8 cellular contexts compared by ENCODE assay signal in the genomic region with DNA sequence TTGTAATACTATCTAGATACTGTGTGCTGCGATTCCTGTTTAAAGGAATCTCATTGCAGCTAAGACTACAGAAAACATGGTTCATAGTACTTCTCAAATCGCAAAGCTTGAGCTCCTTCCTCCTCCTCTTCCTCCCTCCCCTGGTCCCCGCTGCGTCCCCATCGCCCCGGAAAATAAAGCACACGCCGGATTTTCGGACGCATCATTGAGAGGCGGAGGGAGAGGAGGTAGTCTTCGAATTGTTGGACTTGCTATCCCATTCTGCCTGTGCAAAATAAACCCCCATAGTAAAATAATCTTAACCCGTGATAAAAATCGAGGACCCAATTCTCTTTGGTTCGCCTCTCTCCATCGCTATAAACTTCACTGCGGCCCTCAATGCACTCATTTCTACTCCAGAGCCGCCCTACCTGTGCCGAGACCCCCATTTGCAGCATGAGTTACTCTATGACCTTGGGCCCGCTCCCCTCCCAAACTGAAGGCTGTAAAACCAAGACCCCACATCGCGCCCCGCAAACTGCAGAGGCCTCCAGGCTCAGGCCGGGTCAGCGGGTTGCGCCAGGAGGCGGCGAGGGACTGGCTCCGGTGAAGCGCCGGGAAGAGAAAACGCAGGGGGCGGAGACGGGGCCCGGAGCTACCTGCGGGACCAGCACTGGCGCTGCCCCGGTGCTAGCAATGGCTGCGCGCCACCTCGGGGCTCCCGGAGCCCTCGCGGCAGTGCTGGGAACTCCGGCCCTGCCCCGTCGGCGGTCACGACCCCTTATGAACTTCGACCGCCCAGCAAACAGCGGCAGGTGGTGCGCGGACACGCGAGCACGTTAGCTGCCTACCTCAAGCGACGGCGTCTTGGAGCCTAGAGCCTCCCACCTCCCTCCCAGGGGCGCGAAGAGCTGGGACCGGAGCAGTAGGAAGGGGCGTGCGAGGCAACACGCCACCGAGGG. TPM values are rescaled to one million over a fixed set of nuclear protein-coding genes. Genes with fewer than 3 reads are reported as not detected.
DNase-seq lines count a peak whose midpoint lies in the region; ATAC-seq, FAIRE-seq and TF ChIP-seq lines count a peak whose summit lies in the region.

No MANE protein-coding gene starts in this region.

- H4K20me1 ChIP-seq in OCI-LY3 (ENCODE audit: insufficient read depth, low read length), result peaks cover 11% of the 10 kb centered on the region; the same call in 1 of the 2 replicates

- H3K27me3 ChIP-seq in OCI-LY3 (ENCODE audit: low read depth, low read length), result no peaks in the 10 kb centered on the region
- H3K27me3 ChIP-seq in small intestine (ENCODE audit: control insufficient read depth in 2 of 2, insufficient read depth in 2 of 2, low read length in 2 of 2), result no peaks in the 10 kb centered on the region

- in situ Hi-C loops in T47D (cut with HindIII; ENCODE audit: low pct_unique_long_range_greater_than_20kb, low sequenced_read_pairs), result no loop called here

- no peak for TF ChIP-seq CTCF in OCI-LY3 (IDR thresholded peaks at IDR 0.05; ENCODE audit: low read depth, low read length)

- H3K9ac ChIP-seq in OCI-LY3 (ENCODE audit: low read length), result peak overlapping the region; percentile 97

- H3K9me3 ChIP-seq in OCI-LY3 (ENCODE audit: insufficient read depth, low read length) (no peaks in the 10 kb centered on the region), small intestine (ENCODE audit: control insufficient read depth, low read depth) (no peaks in the 10 kb centered on the region)

- DNase-seq in Daoy (ENCODE audit: low read depth) (peak; percentile 9), GM19239 (ENCODE audit: insufficient read length, low spot score) (peak; percentile 54), T47D (ENCODE audit: low read depth in 1 of 2, low spot score in 1 of 2) (peak; percentile 9 to 36), iPS-NIHi11 (ENCODE audit: low spot score) (peak; percentile 80), small intestine (no peak), globus pallidus (ENCODE audit: low spot score) (no peak)

- H3K4me1 ChIP-seq in OCI-LY3 (ENCODE audit: low read length) (peaks cover 32% of the 10 kb centered on the region), small intestine (ENCODE audit: control insufficient read depth in 2 of 2, insufficient read depth in 1 of 2, low read depth in 1 of 2, low read length in 1 of 2) (peaks cover 0 to 5% of the 10 kb centered on the region in 2 donors)

- peak overlapping the region; percentile 78 for H3K4me2 ChIP-seq in OCI-LY3 (ENCODE audit: low read length)

- peak overlapping the region; percentile 14; the same call in 1 of the 2 replicates for H2AFZ ChIP-seq in OCI-LY3 (ENCODE audit: low read depth, low read length)

- H3K36me3 ChIP-seq in OCI-LY3 (replicated peaks; ENCODE audit: low read depth, low read length) (peaks cover 4% of the 10 kb centered on the region), small intestine (ENCODE audit: control insufficient read depth in 2 of 2, insufficient read depth in 2 of 2, low read length in 2 of 2) (no peaks in the 10 kb centered on the region)

- peaks cover 58% of the 10 kb centered on the region for H3K79me2 ChIP-seq in OCI-LY3 (ENCODE audit: low read length)

- H3K27ac ChIP-seq in OCI-LY3 (ENCODE audit: low read length), result peak overlapping the region; percentile 88
- H3K27ac ChIP-seq in small intestine (ENCODE audit: low read depth in 1 of 2, low read length in 1 of 2), result peak overlapping the region; percentile 100

- peak overlapping the region; percentile 97 for H3K4me3 ChIP-seq in OCI-LY3 (ENCODE audit: low read length)
- H3K4me3 ChIP-seq in small intestine (ENCODE audit: low read depth in 1 of 2, low read length in 2 of 2), result peak overlapping the region; percentile 85 to 90

- peak; percentile 42 for FAIRE-seq in GM19239 (lab: Jason Lieb, UNC)
- FAIRE-seq in small intestine (lab: Jason Lieb, UNC), result no peak

- 0 to 1% (median 0%) methylated on average over 62 to 67 of the region's 67 CpGs for WGBS in small intestine, 3 donors

- peak; percentile 36 for ATAC-seq in HG03196 (IDR thresholded peaks at IDR 0.05; ENCODE audit: unreplicated experiment)

RNA-seq across cellular contexts. Expression of gene ESCO1, which starts 0.6 kb away (rescaled TPM):
- total RNA-seq in Daoy (2014; rRNA removed; shearing (Covaris generic)), result 17.3 and 21.0 TPM in 2 replicates
- 10 to 100 TPM in 2 of 3 donors, 1 to 10 TPM in 1; 9.4 to 14.3 (median 11.9) TPM for polyA plus RNA-seq in small intestine

RNA-seq across cellular contexts. Expression of gene SNRPD1, which starts 12.3 kb away (rescaled TPM):
- total RNA-seq in Daoy (2014; rRNA removed; shearing (Covaris generic)), result 47.7 and 57.1 TPM in 2 replicates
- polyA plus RNA-seq in small intestine, result 10 to 100 TPM; 14.1 to 40.9 (median 25.0) TPM

Comparison
In these comparisons a context has a peak if more than half of its experiments do, and no peak if none do; other contexts are left out.
1. DNase-seq: peak in Daoy (single experiment), GM19239 (single experiment), T47D (2 of 2) and iPS-NIHi11 (single experiment); none in small intestine (single experiment) and globus pallidus (single experiment).